ENCODE assay signal across 2 cellular contexts in genomic region chr5:175257128-175257846, GRCh38.
TF ChIP-seq lines count a peak whose summit lies in the region.

No MANE protein-coding gene starts in this region.

TF ChIP-seq in HepG2, 621 proteins besides CTCF, POLR2A, EP300 and RAD21 (continued from another document):
- TF ChIP-seq MAFF (IDR thresholded peaks at IDR 0.05; ENCODE audit: low read depth, low read length): 0 out of 2 replicates have a peak, but pooled peaks have one; percentile 36
TF ChIP-seq in HepG2: peak in this region for 2.

TF ChIP-seq in K562, 482 proteins besides CTCF, POLR2A, EP300 and RAD21 (continued from another document):
- TF ChIP-seq ZNF134 (CRISPR knock-in tag; conservative IDR thresholded peaks at IDR 0.05) (no peak), ZNF316 (IDR thresholded peaks at IDR 0.05) (peak; percentile 63), PCBP1 (IDR thresholded peaks at IDR 0.05; ENCODE audit: low read depth, low read length, poor library complexity, severe bottlenecking) (no peak), POLR3A (IDR thresholded peaks at IDR 0.05; ENCODE audit: borderline replicate concordance, extremely low read depth, insufficient read depth, insufficient read length) (no peak), STAG1 (CRISPR knock-in tag; IDR thresholded peaks at IDR 0.05; ENCODE audit: borderline replicate concordance) (no peak), TCF3 (CRISPR knock-in tag; IDR thresholded peaks at IDR 0.05) (no peak), HMG20A (CRISPR knock-in tag; conservative IDR thresholded peaks at IDR 0.05) (no peak), THRB (CRISPR knock-in tag; conservative IDR thresholded peaks at IDR 0.05) (no peak)
TF ChIP-seq in K562: peak in this region for 2.
